Comparison of ENCODE assay signal across 31 cellular contexts in the genomic region with DNA sequence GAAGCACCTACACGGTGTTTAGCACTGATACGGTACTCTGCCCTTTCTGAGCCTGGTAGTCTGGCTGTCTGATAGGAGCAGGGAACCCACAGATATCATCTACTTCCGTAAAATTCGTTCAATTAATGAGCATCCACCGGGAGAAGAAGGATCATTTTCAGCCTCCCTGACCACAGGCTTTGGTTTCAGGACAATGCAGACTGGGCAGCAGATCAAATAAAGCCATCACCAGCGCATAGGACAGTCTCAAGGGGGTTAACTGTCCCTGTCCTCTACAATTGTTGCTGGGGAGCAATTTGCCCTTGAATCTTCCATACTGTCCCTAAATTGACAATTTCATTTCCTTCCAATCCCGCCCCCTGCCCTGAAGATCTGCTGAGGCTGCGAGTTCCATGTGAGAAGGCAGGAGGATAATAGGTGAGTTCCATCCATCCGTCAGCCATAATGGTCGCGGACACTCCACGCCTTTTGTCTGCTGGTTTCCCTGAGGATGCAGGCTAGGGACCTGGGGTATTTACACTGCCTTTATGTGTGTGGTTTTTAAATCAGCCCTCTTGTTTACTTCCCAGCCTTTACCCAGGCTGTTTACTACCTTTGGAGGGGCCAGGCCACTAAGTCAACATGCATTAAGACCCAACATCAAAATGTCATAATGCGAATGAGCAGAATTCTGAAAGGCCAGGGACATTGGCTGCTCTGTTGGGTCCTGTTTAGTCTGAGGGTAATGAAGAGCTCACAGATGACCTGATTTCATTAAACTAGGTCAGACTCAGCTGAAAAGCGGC.
DNase-seq lines count a peak whose midpoint lies in the region; ATAC-seq, FAIRE-seq and TF ChIP-seq lines count a peak whose summit lies in the region.
"Had no signal": no experiment of that assay in that cellular context is flagged by ENCODE, and none has a peak within 500 bp of the region (broad histone marks: within the 10 kb centered on the region; RNA-seq: fewer than 3 reads in every experiment).

No MANE protein-coding gene starts in this region.

- H3K4me3 Mint-ChIP-seq in WTC11 (no peak overlapping the region), nephron progenitor cell (no peak overlapping the region), natural killer cell (no peak overlapping the region)
- no peak overlapping the region for H3K4me3 Mint-ChIP-seq in T-helper 2 cell treated with Interferon-gamma antibody and Interleukin-4, amounts not matched to agents 5 μg/mL and 100 μg/mL, for 36 hours
- H3K4me3 Mint-ChIP-seq: activated CD8-positive, alpha-beta T cell treated with anti-CD3 and anti-CD28 coated beads for 36 hours; activated naive CD8-positive, alpha-beta T cell treated with anti-CD3 and anti-CD28 coated beads, Interleukin-2, amount 10 ng/mL, durations not matched to agents 7 days and 5 days; dendritic cell treated with granulocyte-macrophage colony-stimulating factor and Interleukin-4, amounts not matched to agents 40 ng/mL and 50 ng/mL, for 4 days; T-helper 1 cell treated with Interleukin-12 subunit alpha and Interleukin-12 subunit beta and Interleukin-4 antibody, amounts not matched to agents 30 μg/mL and 1 μg/mL, for 36 hours had no signal

- H3K4me1 Mint-ChIP-seq in WTC11 = peaks cover 27% of the 10 kb centered on the region
- peaks cover 22% of the 10 kb centered on the region for H3K4me1 Mint-ChIP-seq in nephron progenitor cell
- no peaks in the 10 kb centered on the region for H3K4me1 Mint-ChIP-seq in natural killer cell
- no peaks in the 10 kb centered on the region for H3K4me1 Mint-ChIP-seq in T-helper 2 cell treated with Interferon-gamma antibody and Interleukin-4, amounts not matched to agents 5 μg/mL and 100 μg/mL, for 36 hours (ENCODE audit: low read depth)
- H3K4me1 Mint-ChIP-seq: activated naive CD8-positive, alpha-beta T cell treated with anti-CD3 and anti-CD28 coated beads, Interleukin-2, amount 10 ng/mL, durations not matched to agents 7 days and 5 days had no signal

- WGBS in small intestine, 3 donors = 84 to 87% (median 85%) methylated on average over 14 of the region's 14 CpGs

- no peak overlapping the region for H3K9ac ChIP-seq in HUES48 (ENCODE audit: low read depth, low read length)
- H3K9ac ChIP-seq: BLaER1 had no signal

- H3K4me1 ChIP-seq in BE2C (peaks cover 30% of the 10 kb centered on the region), HUES48 (ENCODE audit: control insufficient read depth, insufficient read depth, low read length) (peaks cover 13% of the 10 kb centered on the region), small intestine (ENCODE audit: control insufficient read depth in 2 of 2, insufficient read depth in 1 of 2, low read depth in 1 of 2, low read length in 1 of 2) (no peaks in the 10 kb centered on the region), HAP-1 (no peaks in the 10 kb centered on the region)
- H3K4me1 ChIP-seq: esophagus squamous epithelium, psoas muscle, stomach had no signal

- ATAC-seq in WTC11 = peak; percentile 22; the same call in 1 of the 2 replicates
- no peak for ATAC-seq in natural killer cell
- ATAC-seq: activated CD8-positive, alpha-beta T cell treated with anti-CD3 and anti-CD28 coated beads for 36 hours; psoas muscle had no signal

- in situ Hi-C loops in HAP-1 (cut with MboI; ENCODE audit: low sequenced_read_pairs) = no loop called here

- no peaks in the 10 kb centered on the region; the same call in none of the 2 replicates for H3K27me3 Mint-ChIP-seq in WTC11 (ENCODE audit: low read depth)
- H3K27me3 Mint-ChIP-seq in nephron progenitor cell (ENCODE audit: low read depth, poor library complexity) = peaks cover 6% of the 10 kb centered on the region
- no peaks in the 10 kb centered on the region for H3K27me3 Mint-ChIP-seq in natural killer cell (ENCODE audit: low read depth in 2 of 2)
- no peaks in the 10 kb centered on the region for H3K27me3 Mint-ChIP-seq in T-helper 2 cell treated with Interferon-gamma antibody and Interleukin-4, amounts not matched to agents 5 μg/mL and 100 μg/mL, for 36 hours (ENCODE audit: low read depth)
- H3K27me3 Mint-ChIP-seq: activated CD8-positive, alpha-beta T cell treated with anti-CD3 and anti-CD28 coated beads for 36 hours; activated naive CD8-positive, alpha-beta T cell treated with anti-CD3 and anti-CD28 coated beads, Interleukin-2, amount 10 ng/mL, durations not matched to agents 7 days and 5 days; dendritic cell treated with granulocyte-macrophage colony-stimulating factor and Interleukin-4, amounts not matched to agents 40 ng/mL and 50 ng/mL, for 4 days had no signal

- POLR2A ChIA-PET in WTC11 (lab: Charles Lee) = no interaction called here

- intact Hi-C loops in natural killer cell (cut with micrococcal nuclease) = no loop called here

- peaks cover 4% of the 10 kb centered on the region; the same call in 1 of the 2 replicates for H3K9me3 Mint-ChIP-seq in WTC11
- peaks cover 16% of the 10 kb centered on the region for H3K9me3 Mint-ChIP-seq in nephron progenitor cell
- H3K9me3 Mint-ChIP-seq in natural killer cell = no peaks in the 10 kb centered on the region
- H3K9me3 Mint-ChIP-seq in T-helper 2 cell treated with Interferon-gamma antibody and Interleukin-4, amounts not matched to agents 5 μg/mL and 100 μg/mL, for 36 hours = no peaks in the 10 kb centered on the region
- H3K9me3 Mint-ChIP-seq: activated CD8-positive, alpha-beta T cell treated with anti-CD3 and anti-CD28 coated beads for 36 hours; activated naive CD8-positive, alpha-beta T cell treated with anti-CD3 and anti-CD28 coated beads, Interleukin-2, amount 10 ng/mL, durations not matched to agents 7 days and 5 days; dendritic cell treated with granulocyte-macrophage colony-stimulating factor and Interleukin-4, amounts not matched to agents 40 ng/mL and 50 ng/mL, for 4 days; T-helper 1 cell treated with Interleukin-12 subunit alpha and Interleukin-12 subunit beta and Interleukin-4 antibody, amounts not matched to agents 30 μg/mL and 1 μg/mL, for 36 hours had no signal

- DNase-seq in BE2C (peak; percentile 100), WTC11 (ENCODE audit: low spot score) (no peak), nephron progenitor cell (no peak), small intestine (no peak), HAP-1 (ENCODE audit: low spot score in 2 of 2) (no peak), natural killer cell (no peak)
- DNase-seq in T-helper 2 cell treated with Interferon-gamma antibody and Interleukin-4, amounts not matched to agents 5 μg/mL and 100 μg/mL, for 36 hours (ENCODE audit: low spot score) = no peak
- DNase-seq: activated CD8-positive, alpha-beta T cell treated with anti-CD3 and anti-CD28 coated beads for 36 hours; activated effector memory CD4-positive, alpha-beta T cell treated with anti-CD3 and anti-CD28 coated beads, Interleukin-2, amount 50 U/mL, for 16 hours; activated naive CD8-positive, alpha-beta T cell treated with anti-CD3 and anti-CD28 coated beads, Interleukin-2, amount 10 ng/mL, durations not matched to agents 7 days and 5 days; COR-L47; DND-41; esophagus squamous epithelium; foreskin melanocyte; KG1; MM.1S; NCI-H1417 treated with DMSO at 0.1 percent for 48 hours; occipital lobe; psoas muscle; stimulated activated CD4-positive, alpha-beta T cell treated with anti-CD3 and anti-CD28 coated beads, Interleukin-1b, Interleukin-23, amount 100 ng/mL, for 48 hours; stomach; trophoblast cell had no signal

- H3K36me3 Mint-ChIP-seq in WTC11 = no peaks in the 10 kb centered on the region
- no peaks in the 10 kb centered on the region for H3K36me3 Mint-ChIP-seq in nephron progenitor cell (ENCODE audit: low read depth)
- H3K36me3 Mint-ChIP-seq in natural killer cell = no peaks in the 10 kb centered on the region
- H3K36me3 Mint-ChIP-seq in T-helper 2 cell treated with Interferon-gamma antibody and Interleukin-4, amounts not matched to agents 5 μg/mL and 100 μg/mL, for 36 hours (ENCODE audit: low read depth) = no peaks in the 10 kb centered on the region
- H3K36me3 Mint-ChIP-seq: activated naive CD8-positive, alpha-beta T cell treated with anti-CD3 and anti-CD28 coated beads, Interleukin-2, amount 10 ng/mL, durations not matched to agents 7 days and 5 days had no signal

- peak overlapping the region; percentile 0 for H3K4me3 ChIP-seq in BE2C (ENCODE audit: low read depth, low read length)
- no peak overlapping the region for H3K4me3 ChIP-seq in HUES48 (ENCODE audit: low read depth, low read length)
- H3K4me3 ChIP-seq in small intestine (ENCODE audit: low read depth in 1 of 2, low read length in 2 of 2) = no peak overlapping the region
- H3K4me3 ChIP-seq in HAP-1 = no peak overlapping the region
- H3K4me3 ChIP-seq: BLaER1, esophagus squamous epithelium, psoas muscle, skin epidermis, stomach had no signal

- no peaks in the 10 kb centered on the region for H3K27me3 ChIP-seq in BE2C
- H3K27me3 ChIP-seq in HUES48 (ENCODE audit: control insufficient read depth, insufficient read depth, low read length) = no peaks in the 10 kb centered on the region
- H3K27me3 ChIP-seq in small intestine (ENCODE audit: control insufficient read depth in 2 of 2, insufficient read depth in 2 of 2, low read length in 2 of 2) = no peaks in the 10 kb centered on the region
- H3K27me3 ChIP-seq in HAP-1 (ENCODE audit: low read depth) = no peaks in the 10 kb centered on the region
- H3K27me3 ChIP-seq: BLaER1, stomach had no signal

- H3K27ac ChIP-seq in HUES48 (ENCODE audit: low read depth, low read length) (peak overlapping the region; percentile 29), small intestine (ENCODE audit: low read depth in 1 of 2, low read length in 1 of 2) (no peak overlapping the region)
- H3K27ac ChIP-seq: BLaER1, esophagus squamous epithelium, psoas muscle, RWPE1, skin epidermis, stomach had no signal

- CTCF ChIA-PET in WTC11 (lab: Charles Lee) = interaction anchor here (1.0 to 1.4 kb wide), 3 partner anchors 16 to 231 kb away, joined by 3 to 8 read pairs (median 4); no protein-coding TSS in a partner anchor

- H3K9me3 ChIP-seq in BE2C = peaks cover 19% of the 10 kb centered on the region
- H3K9me3 ChIP-seq in HUES48 (ENCODE audit: control insufficient read depth, insufficient read depth, low read length) = no peaks in the 10 kb centered on the region
- no peaks in the 10 kb centered on the region for H3K9me3 ChIP-seq in small intestine (ENCODE audit: control insufficient read depth, low read depth)
- no peaks in the 10 kb centered on the region for H3K9me3 ChIP-seq in HAP-1
- H3K9me3 ChIP-seq: esophagus squamous epithelium, psoas muscle, stomach had no signal

- TF ChIP-seq CTCF in BE2C (IDR thresholded peaks at IDR 0.05; ENCODE audit: low read depth, low read length) (no peak), WTC11 (IDR thresholded peaks at IDR 0.05) (no peak), nephron progenitor cell (IDR thresholded peaks at IDR 0.05) (no peak), natural killer cell (IDR thresholded peaks at IDR 0.05) (no peak)

- no peak for FAIRE-seq in small intestine (lab: Jason Lieb, UNC)
- FAIRE-seq: astrocyte, endometrium, HTR-8/SVneo had no signal

- H3K36me3 ChIP-seq in BE2C (no peaks in the 10 kb centered on the region), HUES48 (ENCODE audit: control insufficient read depth, insufficient read depth, low read length) (no peaks in the 10 kb centered on the region), small intestine (ENCODE audit: control insufficient read depth in 2 of 2, insufficient read depth in 2 of 2, low read length in 2 of 2) (no peaks in the 10 kb centered on the region), HAP-1 (replicated peaks) (no peaks in the 10 kb centered on the region)
- H3K36me3 ChIP-seq: BLaER1, esophagus squamous epithelium, stomach had no signal

- H3K27ac Mint-ChIP-seq in WTC11 (no peak overlapping the region), nephron progenitor cell (peak overlapping the region; percentile 3), natural killer cell (no peak overlapping the region)
- no peak overlapping the region for H3K27ac Mint-ChIP-seq in T-helper 2 cell treated with Interferon-gamma antibody and Interleukin-4, amounts not matched to agents 5 μg/mL and 100 μg/mL, for 36 hours
- H3K27ac Mint-ChIP-seq: activated CD8-positive, alpha-beta T cell treated with anti-CD3 and anti-CD28 coated beads for 36 hours; activated naive CD8-positive, alpha-beta T cell treated with anti-CD3 and anti-CD28 coated beads, Interleukin-2, amount 10 ng/mL, durations not matched to agents 7 days and 5 days; dendritic cell treated with granulocyte-macrophage colony-stimulating factor and Interleukin-4, amounts not matched to agents 40 ng/mL and 50 ng/mL, for 4 days; T-helper 1 cell treated with Interleukin-12 subunit alpha and Interleukin-12 subunit beta and Interleukin-4 antibody, amounts not matched to agents 30 μg/mL and 1 μg/mL, for 36 hours had no signal
